7 cellular contexts compared by ENCODE assay signal in genomic region chr3:42653560-42654330, GRCh38. TPM values are rescaled to one million over a fixed set of nuclear protein-coding genes. Genes with fewer than 3 reads are reported as not detected.
DNase-seq lines count a peak whose midpoint lies in the region; TF ChIP-seq lines count a peak whose summit lies in the region.

Gene ZBTB47 (plus strand): TSS chr3:42653697. CDS start chr3:42658356, 4,659 bp downstream.

- TF ChIP-seq CTCF in Loucy (conservative IDR thresholded peaks at IDR 0.05; ENCODE audit: low read length) (no peak), astrocyte of the cerebellum (IDR thresholded peaks at IDR 0.05; ENCODE audit: low read depth, low read length, missing control alignments) (no peak), hepatocyte (IDR thresholded peaks at IDR 0.05; ENCODE audit: poor library complexity) (no peak), progenitor cell of endocrine pancreas (IDR thresholded peaks at IDR 0.05; ENCODE audit: unreplicated experiment) (no peak)

- H3K79me2 ChIP-seq in Loucy (ENCODE audit: insufficient read depth, low read length): no peaks in the 10 kb centered on the region
- peaks cover 14% of the 10 kb centered on the region for H3K79me2 ChIP-seq in hepatocyte

- H3K4me3 ChIP-seq in GM08714 (ENCODE audit: low read length) (peak within 1 kb of the TSS; percentile 54; the same call in 1 of the 2 replicates), Loucy (ENCODE audit: low read length, poor library complexity, severe bottlenecking) (peak within 1 kb of the TSS; percentile 71), astrocyte of the cerebellum (ENCODE audit: low read depth, low read length) (peak within 1 kb of the TSS; percentile 79), hepatocyte (peak within 1 kb of the TSS; percentile 96)

- WGBS in hepatocyte (ENCODE audit: low lambda C conversion rate, missing lambda C conversion rate): 28% methylated on average over 7 of the region's 31 CpGs

- H3K4me1 ChIP-seq in Loucy (ENCODE audit: insufficient read depth, low read length, poor library complexity, severe bottlenecking): peaks cover 20% of the 10 kb centered on the region
- peaks cover 33% of the 10 kb centered on the region for H3K4me1 ChIP-seq in hepatocyte (ENCODE audit: insufficient read depth)

- no peaks in the 10 kb centered on the region for H3K27me3 Mint-ChIP-seq in progenitor cell of endocrine pancreas

- DNase-seq in astrocyte of the cerebellum (ENCODE audit: low read depth) (no peak), hepatocyte (ENCODE audit: low spot score) (peak; percentile 63), progenitor cell of endocrine pancreas (ENCODE audit: low spot score, unreplicated experiment) (no peak), NAMALWA (ENCODE audit: low spot score) (no peak)
- no peak for DNase-seq in activated CD4-positive, CD25-positive, alpha-beta regulatory T cell treated with anti-CD3 and anti-CD28 coated beads, Interleukin-2, amount 50 U/mL, for 72 hours

- H2AFZ ChIP-seq in Loucy (ENCODE audit: low read length) (peak within 1 kb of the TSS; percentile 66), hepatocyte (peak within 1 kb of the TSS; percentile 95)

- H3K4me1 Mint-ChIP-seq in progenitor cell of endocrine pancreas (ENCODE audit: low read depth): peaks cover 13% of the 10 kb centered on the region

- H3K9ac ChIP-seq in Loucy (ENCODE audit: low read depth, low read length, poor library complexity, severe bottlenecking): peak within 1 kb of the TSS; percentile 53

- H3K27ac Mint-ChIP-seq in progenitor cell of endocrine pancreas: peak within 1 kb of the TSS; percentile 85

- H3F3A ChIP-seq in Loucy (ENCODE audit: low read depth): no peaks in the 10 kb centered on the region

- H3K36me3 ChIP-seq in Loucy (ENCODE audit: insufficient read depth, low read length): peaks cover 4% of the 10 kb centered on the region; the same call in 1 of the 2 replicates
- H3K36me3 ChIP-seq in hepatocyte (replicated peaks; ENCODE audit: insufficient read depth, low read depth): no peaks in the 10 kb centered on the region

- no peaks in the 10 kb centered on the region for H3K9me3 Mint-ChIP-seq in progenitor cell of endocrine pancreas (ENCODE audit: low read depth)

- H3K9me2 ChIP-seq in Loucy (replicated peaks; ENCODE audit: low read depth, low read length) (no peaks in the 10 kb centered on the region), hepatocyte (replicated peaks; ENCODE audit: insufficient read depth) (no peaks in the 10 kb centered on the region)

- peak within 1 kb of the TSS; percentile 86 for H3K4me3 Mint-ChIP-seq in progenitor cell of endocrine pancreas (ENCODE audit: low read depth)

- H4K20me1 ChIP-seq in Loucy (ENCODE audit: insufficient read depth, low read length, poor library complexity, severe bottlenecking): no peaks in the 10 kb centered on the region
- no peaks in the 10 kb centered on the region for H4K20me1 ChIP-seq in hepatocyte (ENCODE audit: insufficient read depth, poor library complexity, severe bottlenecking)

- in situ Hi-C loops in astrocyte of the cerebellum (cut with HindIII; ENCODE audit: low sequenced_read_pairs): loop anchor here (5.0 kb wide), 1 partner anchor 39 kb away; no protein-coding TSS in a partner anchor

- peak within 1 kb of the TSS; percentile 92 for H3K27ac ChIP-seq in hepatocyte

- peaks cover 4% of the 10 kb centered on the region for H3K36me3 Mint-ChIP-seq in progenitor cell of endocrine pancreas (ENCODE audit: insufficient read depth)

- H3K4me2 ChIP-seq in Loucy (ENCODE audit: low read depth, low read length, poor library complexity, severe bottlenecking) (peak within 1 kb of the TSS; percentile 73), hepatocyte (peak within 1 kb of the TSS; percentile 100)

- no peaks in the 10 kb centered on the region for H3K27me3 ChIP-seq in Loucy (ENCODE audit: insufficient read depth, low read length, poor library complexity, severe bottlenecking)
- no peaks in the 10 kb centered on the region for H3K27me3 ChIP-seq in hepatocyte

- H3K9me3 ChIP-seq in Loucy (ENCODE audit: insufficient read depth, low read depth, low read length) (no peaks in the 10 kb centered on the region), hepatocyte (ENCODE audit: low read depth) (no peaks in the 10 kb centered on the region)

RNA-seq across cellular contexts. Expression of gene ZBTB47, which starts in this region (rescaled TPM):
- 12.3 and 14.2 TPM in 2 replicates for total RNA-seq in hepatocyte
- 4.7 and 7.0 TPM in 2 replicates for polyA plus RNA-seq in hepatocyte
- total RNA-seq in progenitor cell of endocrine pancreas: 9.1 and 9.7 TPM in 2 replicates
